In genomic region chr12:7108928-7109920, GRCh38 we compare ENCODE assay signal across 8 cellular contexts. TPM values are rescaled to one million over a fixed set of nuclear protein-coding genes. Genes with fewer than 3 reads are reported as not detected.
DNase-seq lines count a peak whose midpoint lies in the region; ATAC-seq, FAIRE-seq and TF ChIP-seq lines count a peak whose summit lies in the region.

TSS of gene C1RL (minus strand) at chr12:7109214. CDS start at chr12:7109180, 34 bp downstream.

- peak within 1 kb of the TSS; percentile 97 for H3K4me2 ChIP-seq in parathyroid adenoma (ENCODE audit: low read length)

- POLR2A ChIA-PET in activated naive CD8-positive, alpha-beta T cell treated with anti-CD3 and anti-CD28 coated beads, Interleukin-2, amount 10 ng/mL, durations not matched to agents 7 days and 5 days (lab: Charles Lee) = interaction anchor here (0.5 to 7.6 kb wide), 21 partner anchors 10 to 531 kb away, joined by 3 to 117 read pairs (median 6); partner anchors contain the start of genes C12orf57, CDCA3, EMG1 and ENO2

- peak within 1 kb of the TSS; percentile 49 for H3K9ac ChIP-seq in parathyroid adenoma

- H3K9me3 ChIP-seq in parathyroid adenoma (ENCODE audit: control insufficient read depth, low read length) (peaks cover 2% of the 10 kb centered on the region), thymus (ENCODE audit: control insufficient read depth) (no peaks in the 10 kb centered on the region)

- peak within 1 kb of the TSS; percentile 91 for H3K27ac ChIP-seq in parathyroid adenoma
- H3K27ac ChIP-seq in thymus (ENCODE audit: low read depth) = peak within 1 kb of the TSS; percentile 94

- 30% methylated on average over 24 of the region's 24 CpGs for WGBS in thymus

- H3K27me3 Mint-ChIP-seq in activated naive CD8-positive, alpha-beta T cell treated with anti-CD3 and anti-CD28 coated beads, Interleukin-2, amount 10 ng/mL, durations not matched to agents 7 days and 5 days = no peaks in the 10 kb centered on the region

- FAIRE-seq in A204.1 (lab: Jason Lieb, UNC) = peak; percentile 30

- peaks cover 9% of the 10 kb centered on the region for H3K9me3 Mint-ChIP-seq in activated naive CD8-positive, alpha-beta T cell treated with anti-CD3 and anti-CD28 coated beads, Interleukin-2, amount 10 ng/mL, durations not matched to agents 7 days and 5 days

- H3K27me3 ChIP-seq in parathyroid adenoma (ENCODE audit: control insufficient read depth, insufficient read depth, low read length) = no peaks in the 10 kb centered on the region
- H3K27me3 ChIP-seq in thymus (ENCODE audit: control insufficient read depth, insufficient read depth) = no peaks in the 10 kb centered on the region

- H3K79me2 ChIP-seq in parathyroid adenoma = peaks cover 4% of the 10 kb centered on the region

- TF ChIP-seq CTCF in parathyroid adenoma (IDR thresholded peaks at IDR 0.05) = peak; percentile 98

- intact Hi-C loops in Right ventricle myocardium superior (cut with DNase I) = no loop called here

- H3K4me1 ChIP-seq in parathyroid adenoma (peaks cover 4% of the 10 kb centered on the region), thymus (ENCODE audit: control insufficient read depth, insufficient read depth, low read length) (peaks cover 15% of the 10 kb centered on the region)

- H3K36me3 ChIP-seq in parathyroid adenoma (ENCODE audit: control insufficient read depth, insufficient read depth, low read length) = no peaks in the 10 kb centered on the region
- no peaks in the 10 kb centered on the region for H3K36me3 ChIP-seq in thymus (ENCODE audit: control insufficient read depth, insufficient read depth)

- H3K36me3 Mint-ChIP-seq in activated naive CD8-positive, alpha-beta T cell treated with anti-CD3 and anti-CD28 coated beads, Interleukin-2, amount 10 ng/mL, durations not matched to agents 7 days and 5 days = peaks cover 25% of the 10 kb centered on the region

- peak within 1 kb of the TSS; percentile 71 for H3K4me3 ChIP-seq in parathyroid adenoma (ENCODE audit: low read depth, low read length)
- peak within 1 kb of the TSS; percentile 75 for H3K4me3 ChIP-seq in thymus (ENCODE audit: low read length)

- DNase-seq in NCI-H1105 (lab: John Stamatoyannopoulos, UW) (peak; percentile 80), SW 1271 (lab: John Stamatoyannopoulos, UW) (peak; percentile 80 to 88), Right ventricle myocardium superior (peak; percentile 95)
- peak; percentile 90 for DNase-seq in activated naive CD8-positive, alpha-beta T cell treated with anti-CD3 and anti-CD28 coated beads, Interleukin-2, amount 10 ng/mL, durations not matched to agents 7 days and 5 days

- peak within 1 kb of the TSS; percentile 95 for H3K27ac Mint-ChIP-seq in activated naive CD8-positive, alpha-beta T cell treated with anti-CD3 and anti-CD28 coated beads, Interleukin-2, amount 10 ng/mL, durations not matched to agents 7 days and 5 days

- H3K4me3 Mint-ChIP-seq in activated naive CD8-positive, alpha-beta T cell treated with anti-CD3 and anti-CD28 coated beads, Interleukin-2, amount 10 ng/mL, durations not matched to agents 7 days and 5 days = peak within 1 kb of the TSS; percentile 96

- peak within 1 kb of the TSS; percentile 97 for H2AFZ ChIP-seq in parathyroid adenoma

- peak; percentile 27 for ATAC-seq in GM19023 (IDR thresholded peaks at IDR 0.05; ENCODE audit: unreplicated experiment)
- peak; percentile 20 for ATAC-seq in activated naive CD8-positive, alpha-beta T cell treated with anti-CD3 and anti-CD28 coated beads, Interleukin-2, amount 10 ng/mL, durations not matched to agents 7 days and 5 days (ENCODE audit: low read depth)
- peak; percentile 86 for ATAC-seq in Right ventricle myocardium superior (ENCODE audit: poor library complexity)

- H3K4me1 Mint-ChIP-seq in activated naive CD8-positive, alpha-beta T cell treated with anti-CD3 and anti-CD28 coated beads, Interleukin-2, amount 10 ng/mL, durations not matched to agents 7 days and 5 days = peaks cover 40% of the 10 kb centered on the region

RNA-seq across cellular contexts. Expression of gene C1RL, which starts in this region (rescaled TPM):
- total RNA-seq in activated naive CD8-positive, alpha-beta T cell treated with anti-CD3 and anti-CD28 coated beads, Interleukin-2, amount 10 ng/mL, durations not matched to agents 7 days and 5 days = 10 to 100 TPM; 29.8 to 36.0 TPM
- total RNA-seq in Right ventricle myocardium superior = 10.7 TPM
- 54.8 TPM for polyA plus RNA-seq in thymus

Comparison
In these comparisons a context has a peak if more than half of its experiments do, and no peak if none do; other contexts are left out.
1. Peak in every context shown above with its lines: DNase-seq, ATAC-seq, H3K4me3 ChIP-seq and H3K27ac ChIP-seq.
2. ATAC-seq: peak in every context shown above with its lines; median percentile 86 in Right ventricle myocardium superior; 27 in GM19023; 20 in activated naive CD8-positive, alpha-beta T cell treated with anti-CD3 and anti-CD28 coated beads, Interleukin-2, amount 10 ng/mL, durations not matched to agents 7 days and 5 days.